In the genomic region with DNA sequence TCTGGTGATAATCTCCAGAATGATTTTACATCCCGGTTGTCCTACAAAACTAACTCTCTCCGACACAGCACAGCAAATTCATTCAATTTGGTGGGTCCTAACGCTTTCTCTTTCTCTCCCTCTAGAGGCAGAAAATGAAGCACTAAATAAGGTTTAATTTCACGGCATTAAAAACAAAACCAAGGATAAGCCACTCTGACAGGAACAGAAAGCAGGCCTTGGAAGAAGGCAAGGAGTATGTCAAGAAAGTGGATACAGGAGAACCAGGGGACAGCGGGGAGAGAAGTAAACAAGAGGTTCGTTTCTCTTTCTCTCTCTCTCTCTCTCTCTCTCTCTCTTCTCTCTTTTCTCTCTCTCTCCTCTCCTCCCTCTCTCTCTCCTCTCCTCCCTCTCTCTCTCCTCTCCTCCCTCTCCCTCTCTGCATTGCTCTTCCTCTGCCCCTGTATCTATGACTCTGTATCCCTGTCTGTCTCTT, we compare ENCODE assay signal across 8 cellular contexts. TPM values are rescaled to one million over a fixed set of nuclear protein-coding genes. Genes with fewer than 3 reads are reported as not detected.
DNase-seq lines count a peak whose midpoint lies in the region; ATAC-seq and TF ChIP-seq lines count a peak whose summit lies in the region.

No MANE protein-coding gene starts in this region.

- H3K36me3 ChIP-seq in GM23248 (ENCODE audit: low read depth) (no peaks in the 10 kb centered on the region), suprapubic skin (no peaks in the 10 kb centered on the region)

- no peak for TF ChIP-seq EP300 in suprapubic skin (IDR thresholded peaks at IDR 0.05)

- H4K20me1 ChIP-seq in GM23248 (ENCODE audit: insufficient read depth) = no peaks in the 10 kb centered on the region

- H3K4me1 Mint-ChIP-seq in activated CD8-positive, alpha-beta T cell treated with anti-CD3 and anti-CD28 coated beads for 36 hours (ENCODE audit: low read depth) = peaks cover 5% of the 10 kb centered on the region
- H3K4me1 Mint-ChIP-seq in Calu3 (ENCODE audit: low read depth, unreplicated experiment) = no peaks in the 10 kb centered on the region

- no peaks in the 10 kb centered on the region for H3K27me3 ChIP-seq in GM23248 (replicated peaks; ENCODE audit: insufficient read depth)
- peaks cover 40% of the 10 kb centered on the region for H3K27me3 ChIP-seq in suprapubic skin

- H2AFZ ChIP-seq in GM23248 = peak overlapping the region; percentile 57

- intact Hi-C loops in activated CD8-positive, alpha-beta T cell treated with anti-CD3 and anti-CD28 coated beads for 36 hours (cut with micrococcal nuclease) = no loop called here
- intact Hi-C loops in Calu3 (cut with micrococcal nuclease; ENCODE audit: unreplicated experiment) = no loop called here

- H3K4me3 ChIP-seq in GM23248 (peak overlapping the region; percentile 59), WI38 (ENCODE audit: low read depth, low read length) (no peak overlapping the region), suprapubic skin (peak overlapping the region; percentile 30)

- CTCF ChIA-PET in activated CD8-positive, alpha-beta T cell treated with anti-CD3 and anti-CD28 coated beads for 36 hours (lab: Charles Lee) = interaction anchor here (0.8 kb wide), 1 partner anchor 57 kb away, joined by 3 read pairs; no protein-coding TSS in a partner anchor
- CTCF ChIA-PET in Calu3 (lab: Charles Lee) = no interaction called here

- BruUV-seq in Calu3 (replicated peaks; lab: Mats Ljungman, UMichigan) = no TSS peak

- peak overlapping the region; percentile 71 for H3K4me2 ChIP-seq in GM23248 (ENCODE audit: unreplicated experiment)

- TF ChIP-seq POLR2A in suprapubic skin (IDR thresholded peaks at IDR 0.05) = no peak

- H3K27ac ChIP-seq in GM23248 (peak overlapping the region; percentile 93), suprapubic skin (peak overlapping the region; percentile 87)

- TF ChIP-seq CTCF in WI38 (IDR thresholded peaks at IDR 0.05; ENCODE audit: low read depth, low read length) (peak; percentile 32; the same call in 1 of the 2 replicates), suprapubic skin (IDR thresholded peaks at IDR 0.05) (peak in 1 of 2 donors; percentile 20), Calu3 (IDR thresholded peaks at IDR 0.05; ENCODE audit: unreplicated experiment) (no peak)
- TF ChIP-seq CTCF in activated CD8-positive, alpha-beta T cell treated with anti-CD3 and anti-CD28 coated beads for 36 hours (IDR thresholded peaks at IDR 0.05) = no peak

- peaks cover 32% of the 10 kb centered on the region for H3F3A ChIP-seq in GM23248 (ENCODE audit: insufficient read depth)

- DNase-seq in GM23248 (peak; percentile 80), iris pigment epithelial cell (ENCODE audit: low read depth) (peak; percentile 47), suprapubic skin (ENCODE audit: low spot score in 2 of 2) (no peak), COLO668 (lab: John Stamatoyannopoulos, UW; ENCODE audit: unreplicated experiment) (no peak), Calu3 (no peak), NCI-H526 treated with DMSO at 0.1 percent for 48 hours (lab: John Stamatoyannopoulos, UW) (no peak)
- DNase-seq in activated CD8-positive, alpha-beta T cell treated with anti-CD3 and anti-CD28 coated beads for 36 hours = no peak

- no peak overlapping the region for H3K27ac Mint-ChIP-seq in activated CD8-positive, alpha-beta T cell treated with anti-CD3 and anti-CD28 coated beads for 36 hours
- H3K27ac Mint-ChIP-seq in Calu3 (ENCODE audit: unreplicated experiment) = no peak overlapping the region

- H3K4me3 Mint-ChIP-seq in activated CD8-positive, alpha-beta T cell treated with anti-CD3 and anti-CD28 coated beads for 36 hours = no peak overlapping the region
- H3K4me3 Mint-ChIP-seq in Calu3 (ENCODE audit: low read depth, unreplicated experiment) = no peak overlapping the region

- peaks cover 65% of the 10 kb centered on the region for H3K27me3 Mint-ChIP-seq in activated CD8-positive, alpha-beta T cell treated with anti-CD3 and anti-CD28 coated beads for 36 hours
- H3K27me3 Mint-ChIP-seq in Calu3 (ENCODE audit: unreplicated experiment) = peaks cover 80% of the 10 kb centered on the region

- H3K79me2 ChIP-seq in GM23248 (ENCODE audit: insufficient read depth) = peaks cover 21% of the 10 kb centered on the region

- H3K4me1 ChIP-seq in GM23248 (ENCODE audit: insufficient read depth) (peaks cover 34% of the 10 kb centered on the region), suprapubic skin (peaks cover 43% of the 10 kb centered on the region)

- H3K9me2 ChIP-seq in GM23248 (ENCODE audit: insufficient read depth) = no peaks in the 10 kb centered on the region

- no peaks in the 10 kb centered on the region for H3K36me3 Mint-ChIP-seq in activated CD8-positive, alpha-beta T cell treated with anti-CD3 and anti-CD28 coated beads for 36 hours (ENCODE audit: low read depth)
- no peaks in the 10 kb centered on the region for H3K36me3 Mint-ChIP-seq in Calu3 (ENCODE audit: insufficient read depth, unreplicated experiment)

- no peak for ATAC-seq in activated CD8-positive, alpha-beta T cell treated with anti-CD3 and anti-CD28 coated beads for 36 hours

- in situ Hi-C loops in GM23248 (cut with MboI) = no loop called here

- 6 to 20% methylated on average over 6 of the region's 6 CpGs for WGBS in GM23248 (ENCODE audit: low coverage in 1 of 2, low lambda C conversion rate in 2 of 2, missing lambda C conversion rate in 2 of 2), 2 experiments
- WGBS in suprapubic skin = 8% methylated on average over 6 of the region's 6 CpGs

- H3K9ac ChIP-seq in GM23248 = peak overlapping the region; percentile 85

- no peaks in the 10 kb centered on the region for H3K9me3 Mint-ChIP-seq in activated CD8-positive, alpha-beta T cell treated with anti-CD3 and anti-CD28 coated beads for 36 hours
- H3K9me3 Mint-ChIP-seq in Calu3 (ENCODE audit: low read depth, unreplicated experiment) = no peaks in the 10 kb centered on the region

- POLR2A ChIA-PET in activated CD8-positive, alpha-beta T cell treated with anti-CD3 and anti-CD28 coated beads for 36 hours (lab: Charles Lee) = no interaction called here

- no peaks in the 10 kb centered on the region for H3K9me3 ChIP-seq in GM23248 (ENCODE audit: low read depth)
- H3K9me3 ChIP-seq in suprapubic skin = no peaks in the 10 kb centered on the region

RNA-seq across cellular contexts. Expression of gene EBF1, which starts 49.8 kb away (rescaled TPM):
- total RNA-seq in GM23248 (2014; rRNA removed; shearing (Covaris generic)) = 9.7 and 16.7 TPM in 2 replicates
- polyA plus RNA-seq in GM23248 (2016; fragmentation: Nextera tagmentation; extraction: Ambion mirVana) = 27.5 and 32.1 TPM in 2 replicates
- 10 to 100 TPM in 2 of 4 donors, 1 to 10 TPM in 2; 4.3 to 13.6 (median 8.8) TPM for total RNA-seq in suprapubic skin
- total RNA-seq in activated CD8-positive, alpha-beta T cell treated with anti-CD3 and anti-CD28 coated beads for 36 hours = under 1 TPM in 1 of 2 experiments, not detected in 1; 0.22 TPM
- not detected in 2 replicates for total RNA-seq in Calu3 (2022)

Comparison
In these comparisons a context has a peak if more than half of its experiments do, and no peak if none do; other contexts are left out.
1. DNase-seq: peak in GM23248 (single experiment) and iris pigment epithelial cell (single experiment); none in suprapubic skin (0 of 2), COLO668 (single experiment), activated CD8-positive, alpha-beta T cell treated with anti-CD3 and anti-CD28 coated beads for 36 hours (single experiment), Calu3 (single experiment) and NCI-H526 treated with DMSO at 0.1 percent for 48 hours (single experiment).